ENCODE assay signal across 8 cellular contexts in the genomic region with DNA sequence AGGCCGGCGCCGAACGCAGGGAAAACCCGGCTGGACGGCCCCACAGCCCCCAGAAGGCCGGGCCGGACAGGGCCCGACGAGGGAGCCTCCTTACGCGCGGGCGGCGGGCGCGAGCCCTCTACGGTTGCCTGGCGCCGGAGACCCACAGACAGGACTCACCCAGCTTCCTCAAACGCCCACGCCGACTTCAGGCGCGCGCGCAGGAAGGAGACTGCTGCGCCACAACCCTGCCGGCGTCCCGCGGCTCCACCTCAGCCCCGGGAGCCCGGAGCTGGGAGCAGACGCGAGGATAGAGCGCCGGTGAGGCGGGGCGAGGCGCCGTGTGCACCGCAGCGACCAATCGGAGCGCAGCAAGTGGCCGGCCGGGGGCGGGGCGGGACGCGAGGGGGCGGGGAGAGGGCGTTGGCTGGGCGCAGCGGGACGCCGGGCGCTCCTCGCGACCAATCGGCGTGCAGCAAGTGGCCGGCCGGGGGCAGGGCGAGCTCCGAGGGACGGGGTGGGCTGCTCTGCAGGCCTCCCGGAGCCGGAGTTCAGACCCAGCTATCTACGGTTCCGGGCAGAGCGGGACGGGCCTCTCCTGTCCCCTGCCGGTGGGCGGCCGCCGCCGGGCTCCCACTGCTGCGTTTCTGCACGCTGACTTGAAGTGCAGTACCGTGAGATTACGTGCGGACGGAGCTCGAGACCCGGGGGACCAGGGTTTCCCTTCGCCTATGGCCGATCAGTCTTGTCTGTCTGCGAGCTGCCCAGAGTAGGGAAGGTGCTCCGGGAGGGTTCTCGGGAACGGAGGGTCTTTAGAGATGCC. TPM values are rescaled to one million over a fixed set of nuclear protein-coding genes. Genes with fewer than 3 reads are reported as not detected.
A peak's percentile ranks its signal among the peaks of the same experiment; 100 is the strongest.
DNase-seq lines count a peak whose midpoint lies in the region; TF ChIP-seq lines count a peak whose summit lies in the region.

Gene TMEM50B, minus strand, starts transcription at position 296 of the 802 bp plus-strand sequence. CDS start 11,089 bp downstream, outside the sequence.

- no peaks in the 10 kb centered on the region for H3K36me3 ChIP-seq in effector memory CD4-positive, alpha-beta T cell (ENCODE audit: control insufficient read depth, insufficient read depth, low read length)
- H3K36me3 ChIP-seq in mesenchymal stem cell (ENCODE audit: control insufficient read depth in 1 of 2, insufficient read depth in 2 of 2, low read depth in 1 of 2, low read length in 2 of 2) = no peaks in the 10 kb centered on the region

- peaks cover 6% of the 10 kb centered on the region for H3K79me1 ChIP-seq in mesenchymal stem cell (replicated peaks; ENCODE audit: low read length, poor library complexity, severe bottlenecking)

- H3K4ac ChIP-seq in mesenchymal stem cell (ENCODE audit: low read depth in 1 of 2, low read length in 2 of 2) = peak within 1 kb of the TSS; percentile 88 to 97

- peak within 1 kb of the TSS; percentile 99 for H3K9ac ChIP-seq in mesenchymal stem cell (ENCODE audit: low read length)

- peak within 1 kb of the TSS in 1 of 2 experiments; percentile 78 for H2BK12ac ChIP-seq in mesenchymal stem cell (ENCODE audit: low read length in 2 of 2)

- H3K4me1 ChIP-seq in effector memory CD4-positive, alpha-beta T cell (ENCODE audit: control insufficient read depth, insufficient read depth, low read length, poor library complexity, severe bottlenecking) = peaks cover 10% of the 10 kb centered on the region
- peaks cover 8% of the 10 kb centered on the region for H3K4me1 ChIP-seq in mesenchymal stem cell (ENCODE audit: control insufficient read depth, insufficient read depth, low read depth, low read length)

- under 1% methylated on average over 87 of the region's 93 CpGs for WGBS in mesenchymal stem cell

- POLR2A ChIA-PET in activated CD8-positive, alpha-beta memory T cell treated with anti-CD3 and anti-CD28 coated beads for 36 hours (lab: Charles Lee) = interaction anchor here (0.5 to 3.0 kb wide), 10 partner anchors 10 to 732 kb away, joined by 3 to 34 read pairs (median 4); partner anchors contain the start of genes DNAJC28, DONSON, GART and SON

- H2BK5ac ChIP-seq in mesenchymal stem cell (ENCODE audit: low read depth, low read length, poor library complexity, severe bottlenecking) = peak within 1 kb of the TSS; percentile 68

- no peaks in the 10 kb centered on the region for H3K27me3 ChIP-seq in effector memory CD4-positive, alpha-beta T cell (replicated peaks; ENCODE audit: control insufficient read depth, insufficient read depth, low read length, poor library complexity, severe bottlenecking)
- no peaks in the 10 kb centered on the region for H3K27me3 ChIP-seq in mesenchymal stem cell (ENCODE audit: control insufficient read depth in 1 of 2, insufficient read depth in 1 of 2, low read length in 2 of 2)

- CTCF ChIA-PET in activated CD8-positive, alpha-beta memory T cell treated with anti-CD3 and anti-CD28 coated beads for 36 hours (lab: Charles Lee) = interaction anchor here (0.6 to 4.1 kb wide), 4 partner anchors 11 to 280 kb away, joined by 3 to 12 read pairs (median 4); partner anchors contain the start of gene DNAJC28

- H3K23ac ChIP-seq in mesenchymal stem cell (ENCODE audit: low read length in 2 of 2) = peak within 1 kb of the TSS in 1 of 2 experiments; percentile 100

- H3K18ac ChIP-seq in mesenchymal stem cell (ENCODE audit: low read depth in 1 of 2, low read length in 2 of 2) = peak within 1 kb of the TSS; percentile 95 to 98

- H2AK5ac ChIP-seq in mesenchymal stem cell (ENCODE audit: low read length, severe bottlenecking) = no peak within 1 kb of the TSS

- H3K9me3 ChIP-seq in effector memory CD4-positive, alpha-beta T cell (ENCODE audit: control insufficient read depth, low read length) = no peaks in the 10 kb centered on the region
- H3K9me3 ChIP-seq in mesenchymal stem cell (ENCODE audit: control insufficient read depth, low read length) = no peaks in the 10 kb centered on the region

- H2AFZ ChIP-seq in mesenchymal stem cell (ENCODE audit: low read depth, low read length) = peak within 1 kb of the TSS; percentile 85

- no peak for TF ChIP-seq CTCF in GM20000 (IDR thresholded peaks at IDR 0.05; ENCODE audit: extremely low read depth, missing control alignments)

- peak within 1 kb of the TSS; percentile 79 for H4K91ac ChIP-seq in mesenchymal stem cell (ENCODE audit: low read length)

- no peak within 1 kb of the TSS for H2BK120ac ChIP-seq in mesenchymal stem cell (ENCODE audit: low read depth, low read length)

- peak within 1 kb of the TSS; percentile 87 for H3K4me2 ChIP-seq in mesenchymal stem cell (ENCODE audit: low read length, poor library complexity, severe bottlenecking)

- H3K4me3 ChIP-seq in effector memory CD4-positive, alpha-beta T cell (ENCODE audit: insufficient read depth, low read depth, low read length, poor library complexity, severe bottlenecking) = peak within 1 kb of the TSS; percentile 93
- H3K4me3 ChIP-seq in mesenchymal stem cell (ENCODE audit: insufficient read depth in 1 of 2, low read depth in 1 of 2, low read length in 2 of 2) = peak within 1 kb of the TSS; percentile 98 to 99

- H3K14ac ChIP-seq in mesenchymal stem cell (ENCODE audit: low read length in 2 of 2) = peak within 1 kb of the TSS in 1 of 2 experiments; percentile 100

- peak; percentile 91 for DNase-seq in COLO829 (ENCODE audit: low spot score)
- peak; percentile 99 for DNase-seq in GM20000 (ENCODE audit: low spot score)
- DNase-seq in HT-29 (ENCODE audit: low spot score) = peak; percentile 86
- DNase-seq in NK-92 treated with Interleukin-12 subunit alpha and Interleukin-12 subunit beta, amount 100 ng/mL, for 24 hours (lab: John Stamatoyannopoulos, UW) = peak; percentile 97
- DNase-seq in effector memory CD4-positive, alpha-beta T cell = peak; percentile 92 to 96 (median 96)
- peak; percentile 94 for DNase-seq in mesenchymal stem cell
- DNase-seq in stimulated activated CD8-positive, alpha-beta memory T cell treated with anti-CD3 and anti-CD28 coated beads, Interleukin-12 subunit alpha, Interleukin-12 subunit beta, amount 100 ng/mL, for 4 hours (ENCODE audit: low read depth) = peak; percentile 97

- H4K8ac ChIP-seq in mesenchymal stem cell (ENCODE audit: low read length) = peak within 1 kb of the TSS; percentile 87

- H2BK15ac ChIP-seq in mesenchymal stem cell (ENCODE audit: low read depth, poor library complexity, severe bottlenecking) = peak within 1 kb of the TSS; percentile 97

- H3K27ac ChIP-seq in effector memory CD4-positive, alpha-beta T cell (ENCODE audit: insufficient read depth, low read length, poor library complexity, severe bottlenecking) = peak within 1 kb of the TSS; percentile 94
- peak within 1 kb of the TSS; percentile 88 for H3K27ac ChIP-seq in mesenchymal stem cell (ENCODE audit: low read length, poor library complexity, severe bottlenecking)

RNA-seq across cellular contexts. Expression of gene TMEM50B, which starts in this region (rescaled TPM):
- total RNA-seq in HT-29 (2014; rRNA removed; shearing (Covaris generic)) = 7.0 and 8.0 TPM in 2 replicates
- total RNA-seq in activated CD8-positive, alpha-beta memory T cell treated with anti-CD3 and anti-CD28 coated beads for 36 hours = 10 to 100 TPM; 14.9 to 16.7 TPM
- polyA plus RNA-seq in mesenchymal stem cell (2013, experiment 1 of 2) = 22.9 TPM
- polyA plus RNA-seq in mesenchymal stem cell (2013, experiment 2 of 2) = 24.7 TPM

Comparison
In these comparisons a context has a peak if more than half of its experiments do, and no peak if none do; other contexts are left out.
1. Peak in every context shown above with its lines: DNase-seq, H3K4me3 ChIP-seq and H3K27ac ChIP-seq.